ENCODE assay signal across 37 cellular contexts in the genomic region with DNA sequence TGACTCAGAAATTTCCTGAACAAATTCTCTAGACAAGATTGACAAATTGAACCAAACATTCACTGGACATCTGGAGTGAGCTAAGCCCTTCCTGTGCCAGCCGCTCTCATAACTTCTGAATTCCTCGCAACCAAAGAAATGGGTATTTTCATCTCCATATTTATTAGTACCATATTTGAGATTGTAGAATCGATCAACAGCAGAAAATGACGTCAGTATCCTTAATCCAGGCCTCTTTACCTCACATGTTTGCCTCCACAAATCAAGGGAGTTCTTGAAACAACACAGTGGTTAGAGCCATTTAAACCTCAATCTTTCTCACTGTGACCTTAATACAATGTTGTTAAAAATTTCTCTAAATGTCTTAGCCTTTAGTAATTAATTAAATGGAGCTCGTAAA.
"Had no signal": no experiment of that assay in that cellular context is flagged by ENCODE, and none has a peak within 500 bp of the region (broad histone marks: within the 10 kb centered on the region; RNA-seq: fewer than 3 reads in every experiment).

No MANE protein-coding gene starts in this region.

- H3K27ac ChIP-seq: adrenal gland, body of pancreas, brain microvascular endothelial cell, breast epithelium, VCaP had no signal

- H3K36me3 ChIP-seq: adrenal gland, brain microvascular endothelial cell, breast epithelium had no signal

- H3K4me3 ChIP-seq: adrenal gland, body of pancreas, breast epithelium had no signal

- DNase-seq: activated B cell treated with CpG ODN at 0.5 μM for 24 hours; activated CD4-positive, alpha-beta memory T cell treated with anti-CD3 and anti-CD28 coated beads for 36 hours; activated CD4-positive, alpha-beta T cell treated with anti-CD3 and anti-CD28 coated beads for 4 hours; activated CD4-positive, alpha-beta T cell treated with anti-CD3 and anti-CD28 coated beads, Interleukin-2, amount 10 ng/mL, durations not matched to agents 24 days and 14 days; activated CD4-positive, alpha-beta T cell treated with anti-CD3 and anti-CD28 coated beads, Interleukin-2, amount 50 U/mL, for 1 hour; activated CD4-positive, alpha-beta T cell treated with anti-CD3 and anti-CD28 coated beads, Interleukin-2, amount 50 U/mL, for 4 hours; activated CD4-positive, CD25-positive, alpha-beta regulatory T cell treated with anti-CD3 and anti-CD28 coated beads, Interleukin-2, amount 50 U/mL, for 72 hours; activated CD8-positive, alpha-beta memory T cell treated with anti-CD3 and anti-CD28 coated beads, Interleukin-2, amount 50 U/mL, for 4 hours; activated CD8-positive, alpha-beta T cell treated with anti-CD3 and anti-CD28 coated beads for 36 hours; activated effector memory CD4-positive, alpha-beta T cell treated with anti-CD3 and anti-CD28 coated beads, Interleukin-2, amount 50 U/mL, for 16 hours; activated gamma-delta T cell treated with Interleukin-2 at 50 U/mL for 16 hours; activated naive CD4-positive, alpha-beta T cell; activated naive CD4-positive, alpha-beta T cell treated with anti-CD3 and anti-CD28 coated beads for 36 hours; activated naive CD4-positive, alpha-beta T cell treated with anti-CD3 and anti-CD28 coated beads, Interleukin-2, amount 50 U/mL, for 16 hours; activated naive CD8-positive, alpha-beta T cell treated with anti-CD3 and anti-CD28 coated beads for 36 hours; activated T-cell treated with anti-CD3 and anti-CD28 coated beads for 4 hours; activated T-cell treated with anti-CD3 and anti-CD28 coated beads, Interleukin-2, amount 50 U/mL, for 1 hour; activated T-cell treated with anti-CD3 and anti-CD28 coated beads, Interleukin-2, amount 50 U/mL, for 4 hours; activated T-cell treated with anti-CD3 and anti-CD28 coated beads, Interleukin-2, amount 50 U/mL, for 72 hours; adrenal gland; amniotic stem cell; aorta; body of pancreas; brain microvascular endothelial cell; central memory CD4-positive, alpha-beta T cell; T-helper 1 cell; T-helper 2 cell; T-helper 9 cell had no signal

- H3K27me3 Mint-ChIP-seq: activated B cell treated with CpG ODN at 0.5 μM for 24 hours; activated CD4-positive, alpha-beta memory T cell treated with anti-CD3 and anti-CD28 coated beads for 36 hours; activated CD4-positive, alpha-beta T cell treated with anti-CD3 and anti-CD28 coated beads, Interleukin-2, amount 10 ng/mL, durations not matched to agents 24 days and 14 days; activated CD8-positive, alpha-beta T cell treated with anti-CD3 and anti-CD28 coated beads for 36 hours; activated naive CD8-positive, alpha-beta T cell treated with anti-CD3 and anti-CD28 coated beads for 36 hours; activated T-helper 17 cell treated with anti-CD3 and anti-CD28 coated beads, Interleukin-2, amount 50 U/mL, for 72 hours had no signal

- H3K9me3 ChIP-seq: adrenal gland, body of pancreas, breast epithelium had no signal

- H3K27ac Mint-ChIP-seq: activated B cell treated with CpG ODN at 0.5 μM for 24 hours; activated CD4-positive, alpha-beta memory T cell treated with anti-CD3 and anti-CD28 coated beads for 36 hours; activated CD4-positive, alpha-beta T cell treated with anti-CD3 and anti-CD28 coated beads, Interleukin-2, amount 10 ng/mL, durations not matched to agents 24 days and 14 days; activated CD8-positive, alpha-beta T cell treated with anti-CD3 and anti-CD28 coated beads for 36 hours; activated naive CD4-positive, alpha-beta T cell treated with anti-CD3 and anti-CD28 coated beads for 36 hours; activated naive CD4-positive, alpha-beta T cell treated with anti-CD3 and anti-CD28 coated beads, Interleukin-2, amount 50 U/mL, for 72 hours; activated naive CD8-positive, alpha-beta T cell treated with anti-CD3 and anti-CD28 coated beads for 36 hours; activated T-cell treated with anti-CD3 and anti-CD28 coated beads, Interleukin-2, amount 50 U/mL, for 72 hours; activated T-helper 1 cell treated with anti-CD3 and anti-CD28 coated beads, Interleukin-12 subunit alpha, Interleukin-12 subunit beta, Interleukin-2, Interleukin-4 antibody, amounts not matched to agents 30 ng/mL and 10 ng/mL and 1 ng/mL, durations not matched to agents 14 hours and 24 hours and 36 hours; activated T-helper 17 cell treated with anti-CD3 and anti-CD28 coated beads, Interleukin-2, amount 50 U/mL, for 72 hours; T-helper 1 cell treated with Interleukin-12 subunit alpha and Interleukin-12 subunit beta and Interleukin-4 antibody, amounts not matched to agents 30 μg/mL and 1 μg/mL, for 36 hours; T-helper 2 cell treated with Interferon-gamma antibody and Interleukin-4, amounts not matched to agents 5 μg/mL and 100 μg/mL, for 36 hours had no signal

- H3K4me3 Mint-ChIP-seq: activated B cell treated with CpG ODN at 0.5 μM for 24 hours; activated CD4-positive, alpha-beta memory T cell treated with anti-CD3 and anti-CD28 coated beads for 36 hours; activated CD4-positive, alpha-beta T cell treated with anti-CD3 and anti-CD28 coated beads, Interleukin-2, amount 10 ng/mL, durations not matched to agents 24 days and 14 days; activated CD8-positive, alpha-beta T cell treated with anti-CD3 and anti-CD28 coated beads for 36 hours; activated naive CD4-positive, alpha-beta T cell treated with anti-CD3 and anti-CD28 coated beads for 36 hours; activated naive CD8-positive, alpha-beta T cell treated with anti-CD3 and anti-CD28 coated beads for 36 hours; activated T-cell treated with anti-CD3 and anti-CD28 coated beads, Interleukin-2, amount 50 U/mL, for 4 hours; activated T-cell treated with anti-CD3 and anti-CD28 coated beads, Interleukin-2, amount 50 U/mL, for 72 hours; activated T-helper 1 cell treated with anti-CD3 and anti-CD28 coated beads, Interleukin-12 subunit alpha, Interleukin-12 subunit beta, Interleukin-2, Interleukin-4 antibody, amounts not matched to agents 30 ng/mL and 10 ng/mL and 1 ng/mL, durations not matched to agents 14 hours and 24 hours and 36 hours; activated T-helper 17 cell treated with anti-CD3 and anti-CD28 coated beads, Interleukin-2, amount 50 U/mL, for 72 hours; T-helper 1 cell treated with Interleukin-12 subunit alpha and Interleukin-12 subunit beta and Interleukin-4 antibody, amounts not matched to agents 30 μg/mL and 1 μg/mL, for 36 hours; T-helper 2 cell treated with Interferon-gamma antibody and Interleukin-4, amounts not matched to agents 5 μg/mL and 100 μg/mL, for 36 hours had no signal

- H3K4me1 Mint-ChIP-seq: activated B cell treated with CpG ODN at 0.5 μM for 24 hours; activated CD4-positive, alpha-beta T cell treated with anti-CD3 and anti-CD28 coated beads, Interleukin-2, amount 10 ng/mL, durations not matched to agents 24 days and 14 days; activated naive CD8-positive, alpha-beta T cell treated with anti-CD3 and anti-CD28 coated beads for 36 hours; activated T-helper 17 cell treated with anti-CD3 and anti-CD28 coated beads, Interleukin-2, amount 50 U/mL, for 72 hours had no signal

- FAIRE-seq: astrocyte, TTC549 had no signal

- H3K4me1 ChIP-seq: adrenal gland, body of pancreas, breast epithelium had no signal

- H3K36me3 Mint-ChIP-seq: activated CD4-positive, alpha-beta memory T cell treated with anti-CD3 and anti-CD28 coated beads for 36 hours; activated naive CD4-positive, alpha-beta T cell treated with anti-CD3 and anti-CD28 coated beads, Interleukin-2, amount 50 U/mL, for 72 hours; activated naive CD8-positive, alpha-beta T cell treated with anti-CD3 and anti-CD28 coated beads for 36 hours had no signal

- H3K27me3 ChIP-seq: adrenal gland, body of pancreas, brain microvascular endothelial cell, breast epithelium had no signal

- ATAC-seq: activated CD8-positive, alpha-beta T cell treated with anti-CD3 and anti-CD28 coated beads for 36 hours; activated naive CD4-positive, alpha-beta T cell treated with anti-CD3 and anti-CD28 coated beads, Interleukin-2, amount 50 U/mL, for 72 hours; activated T-cell treated with anti-CD3 and anti-CD28 coated beads, Interleukin-2, amount 50 U/mL, for 4 hours; activated T-cell treated with anti-CD3 and anti-CD28 coated beads, Interleukin-2, amount 50 U/mL, for 72 hours; activated T-helper 17 cell treated with anti-CD3 and anti-CD28 coated beads, Interleukin-2, amount 50 U/mL, for 72 hours; body of pancreas had no signal

- H3K9me3 Mint-ChIP-seq: activated B cell treated with CpG ODN at 0.5 μM for 24 hours; activated CD4-positive, alpha-beta T cell treated with anti-CD3 and anti-CD28 coated beads, Interleukin-2, amount 10 ng/mL, durations not matched to agents 24 days and 14 days; activated naive CD8-positive, alpha-beta T cell treated with anti-CD3 and anti-CD28 coated beads for 36 hours had no signal
